11 cellular contexts compared by ENCODE assay signal in the genomic region with DNA sequence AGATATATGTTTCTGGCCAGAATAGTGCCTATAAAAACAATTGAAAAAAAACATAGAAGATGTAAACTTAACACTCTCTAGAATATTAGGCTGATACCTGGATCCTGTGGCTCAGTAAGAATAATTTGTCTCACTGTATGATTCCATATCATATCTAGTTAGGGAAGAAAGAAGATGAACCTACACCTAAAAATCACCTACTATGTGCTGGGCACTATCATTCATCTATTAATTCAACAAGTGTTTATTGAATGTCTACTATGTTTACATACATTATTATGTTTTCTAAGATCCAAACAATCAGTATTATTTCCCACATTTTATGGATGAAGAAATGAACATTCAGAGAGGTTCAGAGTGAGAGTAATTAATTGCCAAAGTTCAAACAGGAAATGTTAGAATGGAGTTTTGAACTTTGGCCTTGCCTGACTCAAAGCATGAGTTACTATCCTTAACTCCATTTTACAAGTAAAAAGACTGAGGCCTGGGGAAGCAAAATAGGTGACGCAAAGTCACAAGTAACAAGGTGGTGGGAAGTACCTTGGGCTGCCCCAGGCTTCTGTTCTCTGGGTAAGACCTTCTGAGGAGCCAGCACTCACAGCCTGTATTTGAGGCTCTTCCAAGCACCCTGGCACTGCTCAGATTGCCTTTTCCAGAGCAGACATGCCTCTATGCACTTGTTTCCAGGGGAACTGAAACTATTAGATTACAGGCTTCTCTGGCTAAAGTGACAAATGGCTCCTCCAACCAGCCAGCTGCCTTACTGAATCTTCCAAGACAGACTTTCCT.
A peak's percentile ranks its signal among the peaks of the same experiment; 100 is the strongest.
DNase-seq lines count a peak whose midpoint lies in the region; ATAC-seq, FAIRE-seq and TF ChIP-seq lines count a peak whose summit lies in the region.
"Had no signal": no experiment of that assay in that cellular context is flagged by ENCODE, and none has a peak within 500 bp of the region (broad histone marks: within the 10 kb centered on the region; RNA-seq: fewer than 3 reads in every experiment).

No MANE protein-coding gene starts in this region.

- TF ChIP-seq POLR2A in esophagus muscularis mucosa (IDR thresholded peaks at IDR 0.05; ENCODE audit: low read depth): no peak

- TF ChIP-seq EP300 in esophagus muscularis mucosa (IDR thresholded peaks at IDR 0.05): no peak

- no peaks in the 10 kb centered on the region for H3K36me3 Mint-ChIP-seq in endothelial cell (ENCODE audit: low read depth, unreplicated experiment)

- no peak for FAIRE-seq in urothelium cell line (lab: Jason Lieb, UNC)

- no peaks in the 10 kb centered on the region for H3K36me3 ChIP-seq in esophagus muscularis mucosa

- 100% methylated on average over 1 of the region's 1 CpG for WGBS in esophagus muscularis mucosa

- H3K27me3 ChIP-seq in esophagus muscularis mucosa: no peaks in the 10 kb centered on the region

- no peaks in the 10 kb centered on the region for H3K4me1 ChIP-seq in esophagus muscularis mucosa

- peak; percentile 72 for DNase-seq in Ammon's horn (ENCODE audit: low spot score)
- peak; percentile 42 for DNase-seq in fibroblast of gingiva (ENCODE audit: low read depth)
- DNase-seq in urothelium cell line (ENCODE audit: low spot score): no peak
- DNase-seq in endothelial cell (ENCODE audit: low spot score): no peak
- no peak for DNase-seq in esophagus muscularis mucosa (ENCODE audit: extremely low spot score)
- no peak for DNase-seq in HT-29 (ENCODE audit: low spot score)

- no peak overlapping the region for H3K4me3 Mint-ChIP-seq in endothelial cell (ENCODE audit: unreplicated experiment)

- no peak overlapping the region for H3K4me3 ChIP-seq in esophagus muscularis mucosa
- H3K4me3 ChIP-seq: SK-N-MC had no signal

- intact Hi-C loops in esophagus muscularis mucosa (cut with DNase I): no loop called here

- no peak overlapping the region for H3K27ac ChIP-seq in esophagus muscularis mucosa (replicated peaks in 1 of 4)
- H3K27ac ChIP-seq: C4-2B, KMS-11, SK-N-MC had no signal

- no peak for TF ChIP-seq CTCF in endothelial cell (IDR thresholded peaks at IDR 0.05; ENCODE audit: unreplicated experiment)
- no peak for TF ChIP-seq CTCF in esophagus muscularis mucosa (IDR thresholded peaks at IDR 0.05)

- ATAC-seq in GM19025 (IDR thresholded peaks at IDR 0.05; ENCODE audit: low read depth, unreplicated experiment): peak; percentile 52
- ATAC-seq in HG03457 (IDR thresholded peaks at IDR 0.05; ENCODE audit: unreplicated experiment): peak; percentile 47

- no peaks in the 10 kb centered on the region for H3K9me3 ChIP-seq in esophagus muscularis mucosa

- peaks cover 18% of the 10 kb centered on the region for H3K4me1 Mint-ChIP-seq in endothelial cell (ENCODE audit: unreplicated experiment)

- H3K9me3 Mint-ChIP-seq in endothelial cell (ENCODE audit: unreplicated experiment): no peaks in the 10 kb centered on the region

- no peak overlapping the region for H3K27ac Mint-ChIP-seq in endothelial cell (ENCODE audit: unreplicated experiment)

- H3K27me3 Mint-ChIP-seq in endothelial cell (ENCODE audit: unreplicated experiment): peaks cover 2% of the 10 kb centered on the region

Comparison
In these comparisons a context has a peak if more than half of its experiments do, and no peak if none do; other contexts are left out.
1. DNase-seq: peak in Ammon's horn (single experiment) and fibroblast of gingiva (single experiment); none in urothelium cell line (single experiment), endothelial cell (single experiment), esophagus muscularis mucosa (single experiment) and HT-29 (single experiment).